16 cellular contexts compared by ENCODE assay signal in the genomic region with DNA sequence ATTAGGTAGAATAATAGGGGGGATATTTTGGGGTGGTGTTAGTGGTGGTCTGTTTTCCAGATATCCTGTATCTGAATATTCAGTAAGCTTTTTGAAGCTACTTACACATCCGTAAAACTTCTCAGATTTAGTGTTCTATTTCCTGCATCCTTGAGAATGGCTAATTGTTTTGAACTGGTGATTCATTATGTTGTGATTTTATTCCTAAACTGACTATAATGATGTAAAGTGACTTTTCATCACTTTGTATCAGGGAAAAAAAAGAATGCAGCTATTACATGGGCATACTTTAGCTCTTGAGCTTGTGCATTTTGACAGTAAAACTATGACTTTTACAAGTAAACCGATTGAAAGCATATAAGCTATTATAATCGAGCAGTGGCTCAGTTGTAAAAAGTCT. TPM values are rescaled to one million over a fixed set of nuclear protein-coding genes. Genes with fewer than 3 reads are reported as not detected.
DNase-seq lines count a peak whose midpoint lies in the region; ATAC-seq, FAIRE-seq and TF ChIP-seq lines count a peak whose summit lies in the region.
"Had no signal": no experiment of that assay in that cellular context is flagged by ENCODE, and none has a peak within 500 bp of the region (broad histone marks: within the 10 kb centered on the region; RNA-seq: fewer than 3 reads in every experiment).

No MANE protein-coding gene starts in this region.

- H3K27me3 Mint-ChIP-seq in activated T-cell treated with anti-CD3 and anti-CD28 coated beads, Interleukin-2, amount 50 U/mL, for 72 hours (ENCODE audit: low read depth): no peaks in the 10 kb centered on the region
- H3K27me3 Mint-ChIP-seq in activated T-cell treated with anti-CD3 and anti-CD28 coated beads, Interleukin-2, amount 50 U/mL, for 4 hours (ENCODE audit: low read depth): no peaks in the 10 kb centered on the region
- no peaks in the 10 kb centered on the region for H3K27me3 Mint-ChIP-seq in astrocyte (ENCODE audit: low read depth, unreplicated experiment)
- H3K27me3 Mint-ChIP-seq in naive thymus-derived CD8-positive, alpha-beta T cell: no peaks in the 10 kb centered on the region

- TF ChIP-seq CTCF in astrocyte (IDR thresholded peaks at IDR 0.05; ENCODE audit: insufficient read depth, low read depth, low read length): no peak
- no peak for TF ChIP-seq CTCF in PC-3 (conservative IDR thresholded peaks at IDR 0.05; ENCODE audit: low read depth, low read length)

- H4K20me1 ChIP-seq in astrocyte (ENCODE audit: insufficient read depth, low read length) (peaks cover 96% of the 10 kb centered on the region), PC-3 (ENCODE audit: low read length) (peaks cover 20% of the 10 kb centered on the region; the same call in 1 of the 2 replicates)

- BruUV-seq in PC-3 (replicated peaks; lab: Mats Ljungman, UMichigan): no TSS peak

- FAIRE-seq in astrocyte (lab: Jason Lieb, UNC): peak; percentile 54
- FAIRE-seq: H1 had no signal

- H3K9ac ChIP-seq in astrocyte (ENCODE audit: low read length) (no peak overlapping the region), PC-3 (ENCODE audit: low read length) (no peak overlapping the region)

- no peaks in the 10 kb centered on the region for H3K9me2 ChIP-seq in PC-3 (replicated peaks; ENCODE audit: low read length)

- no peaks in the 10 kb centered on the region for H3K9me3 Mint-ChIP-seq in activated T-cell treated with anti-CD3 and anti-CD28 coated beads, Interleukin-2, amount 50 U/mL, for 72 hours
- H3K9me3 Mint-ChIP-seq in activated T-cell treated with anti-CD3 and anti-CD28 coated beads, Interleukin-2, amount 50 U/mL, for 4 hours: no peaks in the 10 kb centered on the region
- no peaks in the 10 kb centered on the region for H3K9me3 Mint-ChIP-seq in astrocyte (ENCODE audit: unreplicated experiment)
- H3K9me3 Mint-ChIP-seq in naive thymus-derived CD8-positive, alpha-beta T cell: no peaks in the 10 kb centered on the region

- H3K4me2 ChIP-seq in astrocyte (ENCODE audit: low read length): no peak overlapping the region
- H3K4me2 ChIP-seq in PC-3 (ENCODE audit: low read length): no peak overlapping the region

- H3F3A ChIP-seq in PC-3 (ENCODE audit: low read length, unreplicated experiment): no peaks in the 10 kb centered on the region

- peak overlapping the region in 1 of 2 donors; percentile 61 for H3K4me3 Mint-ChIP-seq in activated T-cell treated with anti-CD3 and anti-CD28 coated beads, Interleukin-2, amount 50 U/mL, for 72 hours
- no peak overlapping the region for H3K4me3 Mint-ChIP-seq in activated T-cell treated with anti-CD3 and anti-CD28 coated beads, Interleukin-2, amount 50 U/mL, for 4 hours
- peak overlapping the region; percentile 9 for H3K4me3 Mint-ChIP-seq in astrocyte (ENCODE audit: unreplicated experiment)
- H3K4me3 Mint-ChIP-seq in naive thymus-derived CD8-positive, alpha-beta T cell: peak overlapping the region; percentile 2 to 78 (median 44)

- no peaks in the 10 kb centered on the region for H3K27me3 ChIP-seq in astrocyte (ENCODE audit: insufficient read depth, low read length)
- H3K27me3 ChIP-seq in PC-3 (ENCODE audit: low read length): no peaks in the 10 kb centered on the region
- H3K27me3 ChIP-seq: right atrium auricular region had no signal

- peaks cover 20 to 50% of the 10 kb centered on the region in 2 donors for H3K36me3 Mint-ChIP-seq in activated T-cell treated with anti-CD3 and anti-CD28 coated beads, Interleukin-2, amount 50 U/mL, for 72 hours (ENCODE audit: insufficient read depth in 2 of 2)
- H3K36me3 Mint-ChIP-seq in activated T-cell treated with anti-CD3 and anti-CD28 coated beads, Interleukin-2, amount 50 U/mL, for 4 hours (ENCODE audit: insufficient read depth): peaks cover 44% of the 10 kb centered on the region
- H3K36me3 Mint-ChIP-seq in astrocyte (ENCODE audit: low read depth, unreplicated experiment): peaks cover 21% of the 10 kb centered on the region
- H3K36me3 Mint-ChIP-seq in naive thymus-derived CD8-positive, alpha-beta T cell: peaks cover 17 to 94% (median 37%) of the 10 kb centered on the region in 3 donors

- H3K27ac Mint-ChIP-seq in activated T-cell treated with anti-CD3 and anti-CD28 coated beads, Interleukin-2, amount 50 U/mL, for 72 hours: peak overlapping the region; percentile 79
- H3K27ac Mint-ChIP-seq in astrocyte (ENCODE audit: unreplicated experiment): no peak overlapping the region
- peak overlapping the region in 5 of 10 donors; percentile 32 to 92 (median 57) for H3K27ac Mint-ChIP-seq in naive thymus-derived CD8-positive, alpha-beta T cell

- H2AFZ ChIP-seq in astrocyte (ENCODE audit: low read depth, low read length) (no peak overlapping the region), PC-3 (ENCODE audit: low read length) (no peak overlapping the region)

- H3K4me1 ChIP-seq in astrocyte (ENCODE audit: insufficient read depth, low read length) (no peaks in the 10 kb centered on the region), PC-3 (ENCODE audit: insufficient read depth, low read length) (no peaks in the 10 kb centered on the region)

- H3K36me3 ChIP-seq in astrocyte (ENCODE audit: insufficient read depth, low read length): peaks cover 41% of the 10 kb centered on the region
- H3K36me3 ChIP-seq in PC-3 (ENCODE audit: low read depth, low read length): peaks cover 63% of the 10 kb centered on the region

- peaks cover 77% of the 10 kb centered on the region for H3K4me1 Mint-ChIP-seq in activated T-cell treated with anti-CD3 and anti-CD28 coated beads, Interleukin-2, amount 50 U/mL, for 72 hours (ENCODE audit: low read depth)
- peaks cover 87% of the 10 kb centered on the region for H3K4me1 Mint-ChIP-seq in activated T-cell treated with anti-CD3 and anti-CD28 coated beads, Interleukin-2, amount 50 U/mL, for 4 hours (ENCODE audit: low read depth)
- H3K4me1 Mint-ChIP-seq in astrocyte (ENCODE audit: low read depth, unreplicated experiment): peaks cover 44% of the 10 kb centered on the region
- H3K4me1 Mint-ChIP-seq in naive thymus-derived CD8-positive, alpha-beta T cell: peaks cover 47 to 95% (median 82%) of the 10 kb centered on the region in 4 donors

- CTCF ChIA-PET in PC-3 (lab: Charles Lee): no interaction called here

- ATAC-seq in activated T-cell treated with anti-CD3 and anti-CD28 coated beads, Interleukin-2, amount 50 U/mL, for 72 hours (replicated peaks in 1 of 2): no peak
- ATAC-seq in activated T-cell treated with anti-CD3 and anti-CD28 coated beads, Interleukin-2, amount 50 U/mL, for 4 hours: no peak
- no peak for ATAC-seq in naive thymus-derived CD8-positive, alpha-beta T cell
- ATAC-seq in GM18861 (IDR thresholded peaks at IDR 0.05; ENCODE audit: unreplicated experiment): no peak
- no peak for ATAC-seq in PC-3

- H3K4me3 ChIP-seq in astrocyte (ENCODE audit: insufficient read depth, low read depth, low read length) (no peak overlapping the region), PC-3 (ENCODE audit: low read length) (no peak overlapping the region)
- H3K4me3 ChIP-seq: coronary artery, lung, right atrium auricular region had no signal

- POLR2A ChIA-PET in naive thymus-derived CD8-positive, alpha-beta T cell (lab: Charles Lee): interaction anchor here (0.6 to 1.8 kb wide), 3 partner anchors 17 to 280 kb away, joined by 3 to 6 read pairs (median 4); partner anchors contain the start of gene WAC
- POLR2A ChIA-PET in PC-3 (lab: Charles Lee; ENCODE audit: unreplicated experiment): interaction anchor here (0.6 kb wide), 1 partner anchor 760 kb away, joined by 3 read pairs; no protein-coding TSS in a partner anchor

- intact Hi-C loops in PC-3 (cut with micrococcal nuclease): no loop called here

- H3K9me3 ChIP-seq in astrocyte (ENCODE audit: insufficient read depth, low read depth, low read length): no peaks in the 10 kb centered on the region
- H3K9me3 ChIP-seq in PC-3 (ENCODE audit: low read length): no peaks in the 10 kb centered on the region
- H3K9me3 ChIP-seq: right atrium auricular region had no signal

- DNase-seq in activated T-cell treated with anti-CD3 and anti-CD28 coated beads, Interleukin-2, amount 50 U/mL, for 72 hours: no peak
- no peak for DNase-seq in activated T-cell treated with anti-CD3 and anti-CD28 coated beads, Interleukin-2, amount 50 U/mL, for 4 hours
- DNase-seq in HCEC 1CT (peak; percentile 20), astrocyte (ENCODE audit: low read depth) (peak; percentile 16), HK-2 (ENCODE audit: unreplicated experiment) (no peak), PC-3 (no peak)
- DNase-seq in naive thymus-derived CD8-positive, alpha-beta T cell: no peak
- DNase-seq: GDM1, NCI-H1694 treated with DMSO at 0.1 percent for 48 hours, SHP77 treated with DMSO at 0.1 percent for 48 hours, substantia nigra had no signal

- H3K27ac ChIP-seq in astrocyte (ENCODE audit: low read depth, low read length): no peak overlapping the region
- no peak overlapping the region for H3K27ac ChIP-seq in PC-3 (ENCODE audit: low read length)
- H3K27ac ChIP-seq: coronary artery, right atrium auricular region had no signal

- H3K79me2 ChIP-seq in astrocyte (ENCODE audit: insufficient read depth, low read length) (peaks cover 99% of the 10 kb centered on the region), PC-3 (ENCODE audit: low read length) (peaks cover 95% of the 10 kb centered on the region)

RNA-seq across cellular contexts. Expression of gene WAC, which starts 18.2 kb away (rescaled TPM):
- total RNA-seq in activated T-cell treated with anti-CD3 and anti-CD28 coated beads, Interleukin-2, amount 50 U/mL, for 72 hours: 100 to 1,000 TPM; 173 to 194 TPM
- 100 to 1,000 TPM; 105 to 122 (median 116) TPM for total RNA-seq in activated T-cell treated with anti-CD3 and anti-CD28 coated beads, Interleukin-2, amount 50 U/mL, for 4 hours
- total RNA-seq in astrocyte (112 and 123 TPM in 2 replicates), PC-3 (2014; rRNA removed) (49.2 and 58.1 TPM in 2 replicates)
- total RNA-seq in naive thymus-derived CD8-positive, alpha-beta T cell: 100 to 1,000 TPM; 206 to 213 TPM
- 100 to 1,000 TPM in 1 of 3 donors, 10 to 100 TPM in 2; 84.2 to 108 (median 92.2) TPM for polyA plus RNA-seq in naive thymus-derived CD8-positive, alpha-beta T cell

Comparison
In these comparisons a context has a peak if more than half of its experiments do, and no peak if none do; other contexts are left out.
1. DNase-seq: peak in HCEC 1CT (single experiment) and astrocyte (single experiment); none in activated T-cell treated with anti-CD3 and anti-CD28 coated beads, Interleukin-2, amount 50 U/mL, for 72 hours (0 of 2), activated T-cell treated with anti-CD3 and anti-CD28 coated beads, Interleukin-2, amount 50 U/mL, for 4 hours (single experiment), naive thymus-derived CD8-positive, alpha-beta T cell (0 of 10), HK-2 (single experiment) and PC-3 (single experiment).